22 cellular contexts compared by ENCODE assay signal in genomic region chr19:15635016-15635805, GRCh38. TPM values are rescaled to one million over a fixed set of nuclear protein-coding genes. Genes with fewer than 3 reads are reported as not detected.
DNase-seq lines count a peak whose midpoint lies in the region; ATAC-seq and TF ChIP-seq lines count a peak whose summit lies in the region.
"Had no signal": no experiment of that assay in that cellular context is flagged by ENCODE, and none has a peak within 500 bp of the region (broad histone marks: within the 10 kb centered on the region; RNA-seq: fewer than 3 reads in every experiment).

No MANE protein-coding gene starts in this region.

- no peaks in the 10 kb centered on the region for H3K4me1 ChIP-seq in breast epithelium
- H3K4me1 ChIP-seq in foreskin keratinocyte: no peaks in the 10 kb centered on the region
- H3K4me1 ChIP-seq in neutrophil (ENCODE audit: control insufficient read depth in 1 of 2, insufficient read depth in 1 of 2, low read depth in 1 of 2, low read length in 1 of 2): peaks cover 94 to 97% of the 10 kb centered on the region in 2 experiments

- DNase-seq in MCF 10A (ENCODE audit: unreplicated experiment): peak; percentile 30
- no peak for DNase-seq in breast epithelium (ENCODE audit: low spot score in 2 of 2)
- peak; percentile 45 to 71 for DNase-seq in foreskin keratinocyte
- no peak for DNase-seq in central memory CD4-positive, alpha-beta T cell
- DNase-seq in RWPE1 (ENCODE audit: low spot score): no peak
- DNase-seq: 8988T, DMS79 treated with DMSO at 0.1 percent for 48 hours, KBM-7, NCI-H1105, NCI-H1694, NCI-H2081 treated with DMSO at 0.1 percent for 48 hours, NCI-H510A, NCI-H82, OCI-M1, RPMI8226, SIG-M5 had no signal

- H3K27ac ChIP-seq in breast epithelium (no peak overlapping the region), foreskin keratinocyte (no peak overlapping the region), neutrophil (peak overlapping the region; percentile 90), RWPE1 (no peak overlapping the region)

- H3K36me3 ChIP-seq in breast epithelium (no peaks in the 10 kb centered on the region), neutrophil (no peaks in the 10 kb centered on the region)

- ATAC-seq in foreskin keratinocyte: no peak
- no peak for ATAC-seq in HG02884 (IDR thresholded peaks at IDR 0.05; ENCODE audit: unreplicated experiment)
- ATAC-seq in HG02678 (IDR thresholded peaks at IDR 0.05; ENCODE audit: unreplicated experiment): no peak

- no TSS peak for BruUV-seq in MCF 10A (replicated peaks; lab: Mats Ljungman, UMichigan)

- H3K27me3 Mint-ChIP-seq in MCF 10A (ENCODE audit: insufficient read depth, unreplicated experiment): no peaks in the 10 kb centered on the region

- peaks cover 4% of the 10 kb centered on the region for H3K9me3 Mint-ChIP-seq in MCF 10A (ENCODE audit: unreplicated experiment)
- H3K9me3 Mint-ChIP-seq: CD14-positive monocyte had no signal

- H3K4me3 Mint-ChIP-seq in MCF 10A (ENCODE audit: unreplicated experiment): no peak overlapping the region
- H3K4me3 Mint-ChIP-seq: CD14-positive monocyte had no signal

- H3K27me3 ChIP-seq in breast epithelium (no peaks in the 10 kb centered on the region), foreskin keratinocyte (no peaks in the 10 kb centered on the region), neutrophil (no peaks in the 10 kb centered on the region)

- peaks cover 0 to 6% of the 10 kb centered on the region in 2 donors for H3K9me3 ChIP-seq in breast epithelium
- H3K9me3 ChIP-seq in neutrophil: no peaks in the 10 kb centered on the region

- no peak overlapping the region for H3K27ac Mint-ChIP-seq in MCF 10A (ENCODE audit: low read depth, unreplicated experiment)

- TF ChIP-seq CTCF in MCF 10A (IDR thresholded peaks at IDR 0.05; ENCODE audit: unreplicated experiment) (no peak), breast epithelium (IDR thresholded peaks at IDR 0.05) (no peak), foreskin keratinocyte (conservative IDR thresholded peaks at IDR 0.05) (no peak), neutrophil (IDR thresholded peaks at IDR 0.05) (no peak), RWPE1 (conservative IDR thresholded peaks at IDR 0.05; ENCODE audit: low read depth) (no peak)

- H3K36me3 Mint-ChIP-seq in MCF 10A (ENCODE audit: insufficient read depth, unreplicated experiment): no peaks in the 10 kb centered on the region
- H3K36me3 Mint-ChIP-seq: CD14-positive monocyte had no signal

- intact Hi-C loops in MCF 10A (cut with micrococcal nuclease): no loop called here
- intact Hi-C loops in breast epithelium (cut with DNase I; ENCODE audit: low total_unique reads): no loop called here

- POLR2A ChIA-PET in MCF 10A (lab: Yijun Ruan, JAX) (interaction anchor here (0.5 to 1.0 kb wide), 2 partner anchors 31 to 202 kb away, joined by 3 to 5 read pairs; no protein-coding TSS in a partner anchor), RWPE1 (lab: Yijun Ruan, JAX; ENCODE audit: low non-redundant PET) (no interaction called here)

- H3K4me1 Mint-ChIP-seq in MCF 10A (ENCODE audit: insufficient read depth, unreplicated experiment): peaks cover 4% of the 10 kb centered on the region

- no peak overlapping the region for H3K4me3 ChIP-seq in breast epithelium
- H3K4me3 ChIP-seq in neutrophil (ENCODE audit: low read depth in 1 of 2, low read length in 1 of 2): peak overlapping the region in 1 of 2 experiments; percentile 19

- CTCF ChIA-PET in MCF 10A (lab: Yijun Ruan, JAX) (interaction anchor here (0.6 to 1.5 kb wide), 5 partner anchors 46 to 551 kb away, joined by 3 to 5 read pairs (median 4); no protein-coding TSS in a partner anchor), RWPE1 (lab: Yijun Ruan, JAX) (interaction anchor here (0.7 kb wide), 1 partner anchor 406 kb away, joined by 3 read pairs; no protein-coding TSS in a partner anchor)

- TF ChIP-seq POLR2A in breast epithelium (IDR thresholded peaks at IDR 0.05): no peak

RNA-seq across cellular contexts. Expression of gene CYP4F3, which starts 5.5 kb away (rescaled TPM):
- 0.42 and 0.75 TPM in 2 replicates for total RNA-seq in MCF 10A (2022)
- total RNA-seq in breast epithelium: under 1 TPM in 2 of 3 donors, not detected in 1; 0.16 to 0.44 TPM
- total RNA-seq in foreskin keratinocyte: 0.07 and 0.10 TPM in 2 replicates
- polyA plus RNA-seq in foreskin keratinocyte: 0.02 and 0.03 TPM in 2 replicates
- total RNA-seq: H1 had no signal
- polyA plus RNA-seq: H1 had no signal

RNA-seq across cellular contexts. Expression of gene CYP4F8, which starts 20.2 kb away (rescaled TPM):
- total RNA-seq in MCF 10A (2022) (not detected in 2 replicates), breast epithelium (1 to 10 TPM in 2 of 3 donors, not detected in 1; 2.6 to 5.0 TPM), foreskin keratinocyte (not detected in 2 replicates)
- polyA plus RNA-seq in foreskin keratinocyte: not detected in 2 replicates
- total RNA-seq: H1 had no signal
- polyA plus RNA-seq: AG04450, CD14-positive monocyte, H1 had no signal

RNA-seq across cellular contexts. Expression of gene CYP4F12, which starts 37.7 kb away (rescaled TPM):
- 0.42 and 0.56 TPM in 2 replicates for total RNA-seq in MCF 10A (2022)
- total RNA-seq in breast epithelium: 1 to 10 TPM; 3.5 to 8.8 (median 5.6) TPM
- 0.07 and 0.31 TPM in 2 replicates for total RNA-seq in foreskin keratinocyte
- 0.06 TPM in 1 of 2 replicates, not detected in the other for polyA plus RNA-seq in foreskin keratinocyte
- total RNA-seq: H1 had no signal
- polyA plus RNA-seq: AG04450, CD14-positive monocyte, H1 had no signal

Comparison
In these comparisons a context has a peak if more than half of its experiments do, and no peak if none do; other contexts are left out.
1. DNase-seq: peak in MCF 10A (single experiment) and foreskin keratinocyte (2 of 2); none in breast epithelium (0 of 2), central memory CD4-positive, alpha-beta T cell (single experiment) and RWPE1 (single experiment).